Comparison of ENCODE assay signal across 16 cellular contexts in genomic region chr12:38175538-38175937, GRCh38.
A peak's percentile ranks its signal among the peaks of the same experiment; 100 is the strongest.
DNase-seq lines count a peak whose midpoint lies in the region; ATAC-seq, FAIRE-seq and TF ChIP-seq lines count a peak whose summit lies in the region.
"Had no signal": no experiment of that assay in that cellular context is flagged by ENCODE, and none has a peak within 500 bp of the region (broad histone marks: within the 10 kb centered on the region; RNA-seq: fewer than 3 reads in every experiment).

No MANE protein-coding gene starts in this region.

- H3K9me3 Mint-ChIP-seq in endothelial cell (ENCODE audit: unreplicated experiment) = peaks cover 35% of the 10 kb centered on the region

- ATAC-seq in Right ventricle myocardium superior (ENCODE audit: poor library complexity) = no peak

- H3K27ac Mint-ChIP-seq in endothelial cell (ENCODE audit: unreplicated experiment) = no peak overlapping the region
- H3K27ac Mint-ChIP-seq: H9 had no signal

- DNase-seq in ELR (ENCODE audit: low read depth) (peak; percentile 10), LoVo (ENCODE audit: low spot score) (peak; percentile 1), endothelial cell (ENCODE audit: low spot score) (no peak), urothelium cell line (ENCODE audit: low spot score) (peak; percentile 42), D721Med (ENCODE audit: insufficient read length, low spot score) (no peak), Right ventricle myocardium superior (no peak)
- no peak for DNase-seq in activated CD4-positive, CD25-positive, alpha-beta regulatory T cell treated with anti-CD3 and anti-CD28 coated beads, Interleukin-2, amount 50 U/mL, for 72 hours
- DNase-seq: C1 segment of cervical spinal cord, DMS 273 treated with DMSO at 0.1 percent for 48 hours, GF-D8, H9, MV-4-11, NCI-H1417, NCI-H187, NCI-H226, NCI-H524 had no signal

- H3K4me3 Mint-ChIP-seq in endothelial cell (ENCODE audit: unreplicated experiment) = peak overlapping the region; percentile 22
- H3K4me3 Mint-ChIP-seq: H9 had no signal

- peaks cover 4% of the 10 kb centered on the region for H3K36me3 Mint-ChIP-seq in endothelial cell (ENCODE audit: low read depth, unreplicated experiment)

- H3K4me1 Mint-ChIP-seq in endothelial cell (ENCODE audit: unreplicated experiment) = no peaks in the 10 kb centered on the region
- H3K4me1 Mint-ChIP-seq: H9 had no signal

- intact Hi-C loops in Right ventricle myocardium superior (cut with DNase I) = no loop called here

- peaks cover 4% of the 10 kb centered on the region for H3K27me3 Mint-ChIP-seq in endothelial cell (ENCODE audit: unreplicated experiment)

- TF ChIP-seq CTCF in endothelial cell (IDR thresholded peaks at IDR 0.05; ENCODE audit: unreplicated experiment) (no peak), D721Med (IDR thresholded peaks at IDR 0.05; ENCODE audit: insufficient read depth, missing control alignments) (no peak)

- FAIRE-seq in urothelium cell line (lab: Jason Lieb, UNC) (no peak), D721Med (lab: Jason Lieb, UNC) (no peak)

Comparison
In these comparisons a context has a peak if more than half of its experiments do, and no peak if none do; other contexts are left out.
1. DNase-seq: peak in ELR (single experiment), LoVo (single experiment) and urothelium cell line (single experiment); none in endothelial cell (single experiment), activated CD4-positive, CD25-positive, alpha-beta regulatory T cell treated with anti-CD3 and anti-CD28 coated beads, Interleukin-2, amount 50 U/mL, for 72 hours (single experiment), D721Med (single experiment) and Right ventricle myocardium superior (single experiment).